27 cellular contexts compared by ENCODE assay signal in genomic region chr3:89947357-89947954, GRCh38.
A peak's percentile ranks its signal among the peaks of the same experiment; 100 is the strongest.
DNase-seq lines count a peak whose midpoint lies in the region; ATAC-seq, FAIRE-seq and TF ChIP-seq lines count a peak whose summit lies in the region.
"Had no signal": no experiment of that assay in that cellular context is flagged by ENCODE, and none has a peak within 500 bp of the region (broad histone marks: within the 10 kb centered on the region; RNA-seq: fewer than 3 reads in every experiment).

No MANE protein-coding gene starts in this region.

- no peaks in the 10 kb centered on the region for H3K79me2 ChIP-seq in OCI-LY7 (ENCODE audit: insufficient read depth, low read depth, low read length)

- H2AFZ ChIP-seq in OCI-LY7 (ENCODE audit: low read length): no peak overlapping the region
- H2AFZ ChIP-seq: neural progenitor cell had no signal

- TF ChIP-seq CTCF in LNCaP clone FGC (IDR thresholded peaks at IDR 0.05; ENCODE audit: control insufficient read depth, extremely low read depth, insufficient read depth): peak; percentile 35
- TF ChIP-seq CTCF in OCI-LY7 (conservative IDR thresholded peaks at IDR 0.05; ENCODE audit: low read length): no peak
- no peak for TF ChIP-seq CTCF in kidney (IDR thresholded peaks at IDR 0.05; ENCODE audit: borderline replicate concordance, extremely low read depth, insufficient read depth)

- CTCF ChIA-PET in OCI-LY7 (lab: Charles Lee; ENCODE audit: unreplicated experiment): no interaction called here

- H3K4me2 ChIP-seq in OCI-LY7 (ENCODE audit: low read length): no peak overlapping the region
- H3K4me2 ChIP-seq: neural progenitor cell had no signal

- no peaks in the 10 kb centered on the region for H3K9me2 ChIP-seq in OCI-LY7 (ENCODE audit: insufficient read depth, low read length)

- H3K27me3 ChIP-seq in H7 (ENCODE audit: control insufficient read depth, insufficient read depth, low read length) (no peaks in the 10 kb centered on the region), duodenal mucosa (ENCODE audit: control insufficient read depth in 1 of 2, insufficient read depth in 2 of 2, low read length in 2 of 2) (no peaks in the 10 kb centered on the region)
- H3K27me3 ChIP-seq: heart right ventricle, left lung, neural progenitor cell, sigmoid colon, stomach, tibial nerve had no signal

- no peak for ATAC-seq in GM21717 (IDR thresholded peaks at IDR 0.05; ENCODE audit: unreplicated experiment)
- ATAC-seq: left lung, T-cell had no signal

- H3K4me3 ChIP-seq in H7 (ENCODE audit: insufficient read depth, low read depth, low read length) (no peak overlapping the region), LNCaP clone FGC (ENCODE audit: low read depth, low read length) (no peak overlapping the region), duodenal mucosa (ENCODE audit: low read depth in 1 of 2, low read length in 2 of 2) (no peak overlapping the region), OCI-LY7 (ENCODE audit: low read depth, low read length, poor library complexity, severe bottlenecking) (no peak overlapping the region), kidney (ENCODE audit: low read length in 2 of 2) (no peak overlapping the region)
- H3K4me3 ChIP-seq: heart right ventricle, left lung, neural progenitor cell, sigmoid colon, stomach, tibial nerve had no signal

- no peaks in the 10 kb centered on the region for H3K36me3 ChIP-seq in H7 (replicated peaks; ENCODE audit: control insufficient read depth, insufficient read depth, low read length)
- no peaks in the 10 kb centered on the region for H3K36me3 ChIP-seq in duodenal mucosa (ENCODE audit: control insufficient read depth in 1 of 2, insufficient read depth in 2 of 2, low read length in 2 of 2)
- no peaks in the 10 kb centered on the region for H3K36me3 ChIP-seq in OCI-LY7 (ENCODE audit: insufficient read depth, low read length)
- no peaks in the 10 kb centered on the region for H3K36me3 ChIP-seq in kidney (ENCODE audit: control insufficient read depth in 1 of 2, insufficient read depth in 2 of 2, low read length in 2 of 2)
- H3K36me3 ChIP-seq: heart right ventricle, left lung, neural progenitor cell, sigmoid colon, stomach, tibial nerve had no signal

- H3K4me1 ChIP-seq in duodenal mucosa (ENCODE audit: control insufficient read depth in 1 of 2, insufficient read depth in 2 of 2, low read length in 2 of 2) (peaks cover 11 to 14% of the 10 kb centered on the region in 2 donors), OCI-LY7 (ENCODE audit: insufficient read depth, low read length, poor library complexity, severe bottlenecking) (no peaks in the 10 kb centered on the region), kidney (ENCODE audit: control insufficient read depth in 1 of 2, insufficient read depth in 1 of 2, low read depth in 1 of 2, low read length in 2 of 2) (peaks cover 0 to 3% of the 10 kb centered on the region in 2 donors)
- H3K4me1 ChIP-seq: heart right ventricle, left lung, stomach had no signal

- H4K20me1 ChIP-seq in OCI-LY7 (ENCODE audit: insufficient read depth, low read length): no peaks in the 10 kb centered on the region

- DNase-seq in H7 (peak; percentile 15), LNCaP clone FGC (ENCODE audit: low read depth) (no peak), myocyte (ENCODE audit: low read depth) (peak; percentile 30), OCI-LY7 (ENCODE audit: low spot score) (no peak), D341Med (ENCODE audit: low spot score) (no peak), kidney (no peak)
- DNase-seq: activated effector memory CD4-positive, alpha-beta T cell treated with anti-CD3 and anti-CD28 coated beads, Interleukin-2, amount 50 U/mL, for 16 hours; activated naive CD8-positive, alpha-beta T cell treated with anti-CD3 and anti-CD28 coated beads, Interleukin-2, amount 10 ng/mL, durations not matched to agents 7 days and 5 days; GOT3; Kasumi-1; left lung; NCI-H1092 treated with DMSO at 0.1 percent for 48 hours; NCI-H2029 treated with DMSO at 0.1 percent for 48 hours; NCI-H2227 treated with DMSO at 0.1 percent for 48 hours; NCI-H774; SIG-M5; sigmoid colon; stomach; T-cell had no signal

- H3K27ac ChIP-seq in duodenal mucosa (ENCODE audit: low read depth, low read length): peak overlapping the region; percentile 30
- H3K27ac ChIP-seq in OCI-LY7 (ENCODE audit: low read depth, low read length, poor library complexity, severe bottlenecking): no peak overlapping the region
- H3K27ac ChIP-seq in kidney (ENCODE audit: low read depth in 2 of 2, low read length in 2 of 2): no peak overlapping the region
- H3K27ac ChIP-seq: epithelial cell of prostate, heart right ventricle, left lung, neural progenitor cell, sigmoid colon, stomach, tibial nerve had no signal

- BruUV-seq in OCI-LY7 (replicated peaks; lab: Mats Ljungman, UMichigan): no TSS peak

- no peaks in the 10 kb centered on the region for H3K9me3 ChIP-seq in duodenal mucosa (ENCODE audit: control insufficient read depth in 1 of 2, low read length in 2 of 2)
- H3K9me3 ChIP-seq in OCI-LY7 (ENCODE audit: low read length): no peaks in the 10 kb centered on the region
- no peaks in the 10 kb centered on the region for H3K9me3 ChIP-seq in kidney (ENCODE audit: control insufficient read depth in 1 of 2, low read length in 2 of 2)
- H3K9me3 ChIP-seq: heart right ventricle, sigmoid colon, stomach, tibial nerve had no signal

- intact Hi-C loops in OCI-LY7 (cut with micrococcal nuclease; ENCODE audit: unreplicated experiment): no loop called here
- intact Hi-C loops in kidney (cut with DNase I): no loop called here

- peak overlapping the region in 1 of 2 donors; percentile 39 for H3K9ac ChIP-seq in duodenal mucosa (ENCODE audit: low read depth in 1 of 2, low read length in 2 of 2)
- no peak overlapping the region for H3K9ac ChIP-seq in kidney (ENCODE audit: low read length in 2 of 2)
- H3K9ac ChIP-seq: neural progenitor cell had no signal

- no peak for FAIRE-seq in kidney (lab: Jason Lieb, UNC)
- FAIRE-seq: astrocyte, G401.6 had no signal

- POLR2A ChIA-PET in OCI-LY7 (lab: Charles Lee): interaction anchor here (0.6 to 0.7 kb wide), 2 partner anchors 23 to 841 kb away, joined by 3 to 4 read pairs; no protein-coding TSS in a partner anchor

Comparison
In these comparisons a context has a peak if more than half of its experiments do, and no peak if none do; other contexts are left out.
1. DNase-seq: peak in H7 (single experiment) and myocyte (single experiment); none in LNCaP clone FGC (single experiment), OCI-LY7 (single experiment), D341Med (single experiment) and kidney (single experiment).